ENCODE assay signal across 8 cellular contexts in the genomic region with DNA sequence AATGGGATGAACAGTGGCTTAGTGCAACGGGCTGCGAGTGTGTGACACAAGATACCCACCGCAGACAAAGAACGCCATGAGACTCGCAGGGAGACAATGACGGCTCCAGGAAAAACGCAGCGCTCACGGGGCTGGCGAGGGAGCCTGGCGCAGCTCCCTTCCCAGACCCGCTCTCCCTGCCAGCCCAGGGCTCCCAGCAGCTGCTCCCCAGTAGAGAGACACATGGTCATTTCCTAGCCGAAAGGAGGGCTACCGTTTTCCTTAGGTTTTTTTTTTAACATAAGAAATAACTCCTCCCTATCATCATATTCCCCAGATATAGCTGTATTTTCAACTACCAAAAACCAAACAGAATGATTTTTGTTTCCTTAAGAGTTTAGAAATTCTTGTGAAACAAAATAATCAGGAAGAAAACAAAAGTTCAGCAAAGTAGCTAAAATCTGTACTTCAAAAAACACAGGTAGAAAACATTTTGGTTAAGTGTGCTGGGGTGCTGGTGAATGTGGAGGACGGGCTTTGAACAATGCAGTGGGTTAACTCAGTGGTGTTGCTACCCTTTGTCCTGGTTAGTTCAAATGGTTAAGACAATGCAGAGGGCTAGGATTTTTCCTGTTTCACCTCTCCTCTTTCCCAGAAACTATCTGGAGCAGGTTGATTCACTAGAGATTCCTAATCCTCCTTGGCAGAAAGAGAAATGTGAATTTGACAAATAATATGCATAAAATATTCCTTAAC.
DNase-seq lines count a peak whose midpoint lies in the region; ATAC-seq lines count a peak whose summit lies in the region.

No MANE protein-coding gene starts in this region.

- H3K36me3 Mint-ChIP-seq in activated naive CD8-positive, alpha-beta T cell treated with anti-CD3 and anti-CD28 coated beads for 36 hours, result no peaks in the 10 kb centered on the region

- no peaks in the 10 kb centered on the region for H3K9me3 Mint-ChIP-seq in activated naive CD8-positive, alpha-beta T cell treated with anti-CD3 and anti-CD28 coated beads for 36 hours

- ATAC-seq in esophagus mucosa, result peak; percentile 69
- ATAC-seq in GM19463 (IDR thresholded peaks at IDR 0.05; ENCODE audit: unreplicated experiment), result no peak

- no peak overlapping the region for H3K4me3 Mint-ChIP-seq in activated naive CD8-positive, alpha-beta T cell treated with anti-CD3 and anti-CD28 coated beads for 36 hours

- no peak overlapping the region for H3K27ac Mint-ChIP-seq in activated naive CD8-positive, alpha-beta T cell treated with anti-CD3 and anti-CD28 coated beads for 36 hours

- DNase-seq in AG20443 (ENCODE audit: low spot score) (peak; percentile 85), NCI-H2227 treated with DMSO at 0.1 percent for 48 hours (lab: John Stamatoyannopoulos, UW) (peak; percentile 32), myocyte (ENCODE audit: low read depth) (peak; percentile 76), NOMO-1 treated with dmso at 0.1 percent for 144 hours (lab: John Stamatoyannopoulos, UW; ENCODE audit: unreplicated experiment) (no peak), H4 (ENCODE audit: low spot score) (no peak)
- no peak for DNase-seq in activated naive CD8-positive, alpha-beta T cell treated with anti-CD3 and anti-CD28 coated beads for 36 hours

- H3K27me3 Mint-ChIP-seq in activated naive CD8-positive, alpha-beta T cell treated with anti-CD3 and anti-CD28 coated beads for 36 hours, result no peaks in the 10 kb centered on the region

- H3K4me1 Mint-ChIP-seq in activated naive CD8-positive, alpha-beta T cell treated with anti-CD3 and anti-CD28 coated beads for 36 hours, result no peaks in the 10 kb centered on the region

Comparison
In these comparisons a context has a peak if more than half of its experiments do, and no peak if none do; other contexts are left out.
1. DNase-seq: peak in AG20443 (single experiment), NCI-H2227 treated with DMSO at 0.1 percent for 48 hours (single experiment) and myocyte (single experiment); none in activated naive CD8-positive, alpha-beta T cell treated with anti-CD3 and anti-CD28 coated beads for 36 hours (single experiment), NOMO-1 treated with dmso at 0.1 percent for 144 hours (single experiment) and H4 (single experiment).